14 cellular contexts compared by ENCODE assay signal in genomic region chr18:8423051-8423558, GRCh38.
DNase-seq lines count a peak whose midpoint lies in the region; ATAC-seq and TF ChIP-seq lines count a peak whose summit lies in the region.
"Had no signal": no experiment of that assay in that cellular context is flagged by ENCODE, and none has a peak within 500 bp of the region (broad histone marks: within the 10 kb centered on the region; RNA-seq: fewer than 3 reads in every experiment).

No MANE protein-coding gene starts in this region.

- WGBS in heart right ventricle, 2 donors = 51 to 56% methylated on average over 11 of the region's 11 CpGs

- ATAC-seq in heart right ventricle = peak in 7 of 8 donors; percentile 33 to 70 (median 39)
- ATAC-seq in Right ventricle myocardium inferior = no peak
- ATAC-seq in GM21529 (IDR thresholded peaks at IDR 0.05; ENCODE audit: unreplicated experiment) = no peak
- ATAC-seq in HG03520 (IDR thresholded peaks at IDR 0.05; ENCODE audit: unreplicated experiment) = no peak
- no peak for ATAC-seq in HG03565 (IDR thresholded peaks at IDR 0.05; ENCODE audit: unreplicated experiment)
- ATAC-seq: GM23338 had no signal

- H3K4me3 ChIP-seq in heart right ventricle = no peak overlapping the region
- no peak overlapping the region for H3K4me3 ChIP-seq in astrocyte of the cerebellum (ENCODE audit: low read depth, low read length)
- H3K4me3 ChIP-seq: cardiac muscle cell, GM23338, spleen had no signal

- H3K9me3 ChIP-seq in heart right ventricle = peaks cover 0 to 3% (median 0%) of the 10 kb centered on the region in 11 donors

- peak overlapping the region in 4 of 10 donors; percentile 1 to 35 (median 16) for H3K27ac ChIP-seq in heart right ventricle
- H3K27ac ChIP-seq: cardiac muscle cell, KMS-11, spleen had no signal

- peaks cover 0 to 10% (median 7%) of the 10 kb centered on the region in 9 donors for H3K4me1 ChIP-seq in heart right ventricle
- H3K4me1 ChIP-seq: spleen had no signal

- DNase-seq in heart right ventricle (no peak), Right ventricle myocardium inferior (ENCODE audit: missing footprints) (no peak), astrocyte of the cerebellum (ENCODE audit: low read depth) (peak; percentile 19), hepatic stellate cell (ENCODE audit: low spot score) (peak; percentile 52), KBM-7 (no peak)
- DNase-seq: NCI-H2107; spleen; stimulated activated CD8-positive, alpha-beta memory T cell treated with anti-CD3 and anti-CD28 coated beads, Interleukin-4, amount 100 ng/mL, for 48 hours had no signal

- no peaks in the 10 kb centered on the region for H3K27me3 ChIP-seq in heart right ventricle
- H3K27me3 ChIP-seq: cardiac muscle cell, spleen had no signal

- no peaks in the 10 kb centered on the region for H3K36me3 ChIP-seq in heart right ventricle
- H3K36me3 ChIP-seq: cardiac muscle cell, spleen had no signal

- TF ChIP-seq CTCF in heart right ventricle (IDR thresholded peaks at IDR 0.05) = no peak
- no peak for TF ChIP-seq CTCF in astrocyte of the cerebellum (IDR thresholded peaks at IDR 0.05; ENCODE audit: low read depth, low read length, missing control alignments)

- intact Hi-C loops in heart right ventricle (cut with DNase I) (no loop called here), Right ventricle myocardium inferior (cut with DNase I) (no loop called here)

- in situ Hi-C loops in astrocyte of the cerebellum (cut with HindIII; ENCODE audit: low sequenced_read_pairs) = no loop called here
- in situ Hi-C loops in KBM-7 (cut with MboI; ENCODE audit: low pct_unique_long_range_greater_than_20kb, low sequenced_read_pairs) = no loop called here

Comparison
In these comparisons a context has a peak if more than half of its experiments do, and no peak if none do; other contexts are left out.
1. ATAC-seq: peak in heart right ventricle (7 of 8); none in Right ventricle myocardium inferior (single experiment), GM21529 (single experiment), HG03520 (single experiment) and HG03565 (single experiment).
2. DNase-seq: peak in astrocyte of the cerebellum (single experiment) and hepatic stellate cell (single experiment); none in heart right ventricle (0 of 2), Right ventricle myocardium inferior (single experiment) and KBM-7 (single experiment).